In genomic region chr10:32954545-32955298, GRCh38 we compare ENCODE assay signal across 7 cellular contexts. TPM values are rescaled to one million over a fixed set of nuclear protein-coding genes. Genes with fewer than 3 reads are reported as not detected.
DNase-seq lines count a peak whose midpoint lies in the region; TF ChIP-seq lines count a peak whose summit lies in the region.

No MANE protein-coding gene starts in this region.

- intact Hi-C loops in spleen (cut with DNase I; ENCODE audit: low total_unique reads): no loop called here

- H3K79me2 ChIP-seq in hepatocyte: peaks cover 93% of the 10 kb centered on the region

- peak overlapping the region; percentile 72 for H3K27ac Mint-ChIP-seq in activated CD4-positive, alpha-beta memory T cell treated with anti-CD3 and anti-CD28 coated beads, Interleukin-2, amount 10 ng/mL, durations not matched to agents 7 days and 5 days

- CTCF ChIA-PET in activated CD4-positive, alpha-beta memory T cell treated with anti-CD3 and anti-CD28 coated beads, Interleukin-2, amount 10 ng/mL, durations not matched to agents 7 days and 5 days (lab: Charles Lee): interaction anchor here (1.3 to 4.2 kb wide), 3 partner anchors 26 to 55 kb away, joined by 3 to 14 read pairs (median 7); no protein-coding TSS in a partner anchor

- H3K27me3 Mint-ChIP-seq in activated CD4-positive, alpha-beta memory T cell treated with anti-CD3 and anti-CD28 coated beads, Interleukin-2, amount 10 ng/mL, durations not matched to agents 7 days and 5 days: no peaks in the 10 kb centered on the region

- peaks cover 76% of the 10 kb centered on the region for H4K20me1 ChIP-seq in hepatocyte (ENCODE audit: insufficient read depth, poor library complexity, severe bottlenecking)

- H2AFZ ChIP-seq in hepatocyte: no peak overlapping the region

- WGBS in hepatocyte (ENCODE audit: low lambda C conversion rate, missing lambda C conversion rate): 46% methylated on average over 8 of the region's 8 CpGs
- 46 to 73% (median 62%) methylated on average over 8 of the region's 8 CpGs for WGBS in spleen, 5 donors

- H3K27ac ChIP-seq in hepatocyte (no peak overlapping the region), spleen (peak overlapping the region in 7 of 8 donors; percentile 30 to 95 (median 94))

- H3K4me1 Mint-ChIP-seq in activated CD4-positive, alpha-beta memory T cell treated with anti-CD3 and anti-CD28 coated beads, Interleukin-2, amount 10 ng/mL, durations not matched to agents 7 days and 5 days: peaks cover 69% of the 10 kb centered on the region

- in situ Hi-C loops in HAP-1 (cut with MboI; ENCODE audit: low sequenced_read_pairs): no loop called here

- peaks cover 40% of the 10 kb centered on the region for H3K4me1 ChIP-seq in HAP-1
- peaks cover 56% of the 10 kb centered on the region for H3K4me1 ChIP-seq in hepatocyte (ENCODE audit: insufficient read depth)
- H3K4me1 ChIP-seq in spleen: peaks cover 49 to 89% (median 78%) of the 10 kb centered on the region in 6 donors

- peaks cover 44% of the 10 kb centered on the region for H3K36me3 Mint-ChIP-seq in activated CD4-positive, alpha-beta memory T cell treated with anti-CD3 and anti-CD28 coated beads, Interleukin-2, amount 10 ng/mL, durations not matched to agents 7 days and 5 days (ENCODE audit: low read depth)

- H3K9me3 ChIP-seq in HAP-1 (no peaks in the 10 kb centered on the region), hepatocyte (ENCODE audit: low read depth) (no peaks in the 10 kb centered on the region), spleen (no peaks in the 10 kb centered on the region)

- TF ChIP-seq POLR2A in spleen (IDR thresholded peaks at IDR 0.05): no peak

- POLR2A ChIA-PET in activated CD4-positive, alpha-beta memory T cell treated with anti-CD3 and anti-CD28 coated beads, Interleukin-2, amount 10 ng/mL, durations not matched to agents 7 days and 5 days (lab: Charles Lee): interaction anchor here (0.7 to 9.1 kb wide), 12 partner anchors 10 to 200 kb away, joined by 3 to 100 read pairs (median 4); no protein-coding TSS in a partner anchor

- DNase-seq in HAP-1 (ENCODE audit: low spot score in 2 of 2) (no peak), hepatocyte (ENCODE audit: low spot score) (no peak), spleen (no peak), OCI-M2 (lab: John Stamatoyannopoulos, UW; ENCODE audit: unreplicated experiment) (no peak), UCSD-AML1 (lab: John Stamatoyannopoulos, UW; ENCODE audit: unreplicated experiment) (no peak), DMS153 (lab: John Stamatoyannopoulos, UW) (no peak)
- no peak for DNase-seq in activated CD4-positive, alpha-beta memory T cell treated with anti-CD3 and anti-CD28 coated beads, Interleukin-2, amount 10 ng/mL, durations not matched to agents 7 days and 5 days

- H3K36me3 ChIP-seq in HAP-1 (replicated peaks): no peaks in the 10 kb centered on the region
- H3K36me3 ChIP-seq in hepatocyte (replicated peaks; ENCODE audit: insufficient read depth, low read depth): no peaks in the 10 kb centered on the region
- no peaks in the 10 kb centered on the region for H3K36me3 ChIP-seq in spleen

- peak overlapping the region; percentile 75 for H3K4me3 Mint-ChIP-seq in activated CD4-positive, alpha-beta memory T cell treated with anti-CD3 and anti-CD28 coated beads, Interleukin-2, amount 10 ng/mL, durations not matched to agents 7 days and 5 days

- no peaks in the 10 kb centered on the region for H3K9me2 ChIP-seq in hepatocyte (replicated peaks; ENCODE audit: insufficient read depth)

- H3K27me3 ChIP-seq in HAP-1 (ENCODE audit: low read depth) (no peaks in the 10 kb centered on the region), hepatocyte (no peaks in the 10 kb centered on the region), spleen (replicated peaks in 1 of 7) (no peaks in the 10 kb centered on the region)

- peak overlapping the region; percentile 89 for H3K4me3 ChIP-seq in HAP-1
- H3K4me3 ChIP-seq in hepatocyte: no peak overlapping the region
- peak overlapping the region in 5 of 8 donors; percentile 6 to 94 (median 78) for H3K4me3 ChIP-seq in spleen

- TF ChIP-seq CTCF in hepatocyte (IDR thresholded peaks at IDR 0.05; ENCODE audit: poor library complexity): no peak
- TF ChIP-seq CTCF in spleen (IDR thresholded peaks at IDR 0.05 in 8 of 11, conservative IDR thresholded peaks at IDR 0.05 in 3 of 11): no peak

- H3K4me2 ChIP-seq in hepatocyte: peak overlapping the region; percentile 89

- no peaks in the 10 kb centered on the region for H3K9me3 Mint-ChIP-seq in activated CD4-positive, alpha-beta memory T cell treated with anti-CD3 and anti-CD28 coated beads, Interleukin-2, amount 10 ng/mL, durations not matched to agents 7 days and 5 days

RNA-seq across cellular contexts. Expression of gene ITGB1, which starts 3.3 kb away (rescaled TPM):
- 100 to 1,000 TPM; 233 to 242 TPM for total RNA-seq in activated CD4-positive, alpha-beta memory T cell treated with anti-CD3 and anti-CD28 coated beads, Interleukin-2, amount 10 ng/mL, durations not matched to agents 7 days and 5 days
- total RNA-seq in hepatocyte (552 and 564 TPM in 2 replicates), spleen (100 to 1,000 TPM; 242 to 555 (median 365) TPM)
- polyA plus RNA-seq in hepatocyte (291 and 292 TPM in 2 replicates), spleen (10 to 100 TPM; 31.5 to 65.3 (median 54.3) TPM)
